Comparison of ENCODE assay signal across 20 cellular contexts in the genomic region with DNA sequence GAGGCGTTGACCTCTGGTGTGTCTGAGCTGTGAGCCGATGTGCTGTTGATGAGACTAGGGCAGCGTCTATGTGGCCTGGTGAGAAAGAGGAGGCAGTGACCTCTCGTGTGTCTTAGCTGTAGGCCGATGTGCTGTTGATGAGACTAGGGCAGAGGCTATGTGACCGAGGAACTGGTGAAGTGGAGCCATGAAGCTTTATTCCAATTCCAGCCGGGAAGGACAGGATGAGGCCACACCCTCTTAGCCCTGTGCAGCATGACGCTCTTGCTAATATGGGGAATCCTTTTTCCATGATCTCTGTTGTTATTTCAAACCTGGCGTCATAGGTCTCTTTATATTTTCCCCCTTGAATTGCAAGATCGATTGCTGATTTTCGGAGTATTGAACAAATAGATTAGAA.
"Had no signal": no experiment of that assay in that cellular context is flagged by ENCODE, and none has a peak within 500 bp of the region (broad histone marks: within the 10 kb centered on the region; RNA-seq: fewer than 3 reads in every experiment).

No MANE protein-coding gene starts in this region.

- H3K4me3 ChIP-seq: cardiac muscle cell, hepatocyte, lower lobe of right lung, upper lobe of right lung had no signal

- H3K4me1 ChIP-seq: upper lobe of right lung had no signal

- H3K4me1 Mint-ChIP-seq: activated B cell treated with CpG ODN at 0.5 μM for 24 hours; activated naive CD8-positive, alpha-beta T cell treated with anti-CD3 and anti-CD28 coated beads, Interleukin-2, amount 10 ng/mL, durations not matched to agents 7 days and 5 days had no signal

- H3K9me3 Mint-ChIP-seq: activated B cell treated with CpG ODN at 0.5 μM for 24 hours; activated CD4-positive, alpha-beta memory T cell treated with anti-CD3 and anti-CD28 coated beads for 36 hours; activated naive CD8-positive, alpha-beta T cell treated with anti-CD3 and anti-CD28 coated beads, Interleukin-2, amount 10 ng/mL, durations not matched to agents 7 days and 5 days; activated T-cell treated with anti-CD3 and anti-CD28 coated beads, Interleukin-2, amount 50 U/mL, for 24 hours; activated T-helper 2 cell treated with anti-CD3 and anti-CD28 coated beads, Interferon-gamma antibody, Interleukin-2, Interleukin-4, amounts not matched to agents 10 μg/mL and 5 μg/mL and 100 μg/mL, durations not matched to agents 14 hours and 24 hours and 36 hours; natural killer cell treated with Interleukin-12 subunit alpha and Interleukin-12 subunit beta and Interleukin-15 and Interleukin-18, amount 100 ng/mL, for 72 hours; T-helper 2 cell treated with Interferon-gamma antibody and Interleukin-4, amounts not matched to agents 5 μg/mL and 100 μg/mL, for 36 hours had no signal

- H3K4me3 Mint-ChIP-seq: activated B cell treated with CpG ODN at 0.5 μM for 24 hours; activated CD4-positive, alpha-beta memory T cell treated with anti-CD3 and anti-CD28 coated beads for 36 hours; activated naive CD8-positive, alpha-beta T cell treated with anti-CD3 and anti-CD28 coated beads, Interleukin-2, amount 10 ng/mL, durations not matched to agents 7 days and 5 days; activated T-cell treated with anti-CD3 and anti-CD28 coated beads, Interleukin-2, amount 50 U/mL, for 24 hours; natural killer cell treated with Interleukin-12 subunit alpha and Interleukin-12 subunit beta and Interleukin-15 and Interleukin-18, amount 100 ng/mL, for 72 hours; T-helper 2 cell treated with Interferon-gamma antibody and Interleukin-4, amounts not matched to agents 5 μg/mL and 100 μg/mL, for 36 hours had no signal

- H3K36me3 Mint-ChIP-seq: activated CD4-positive, alpha-beta memory T cell treated with anti-CD3 and anti-CD28 coated beads for 36 hours; activated naive CD8-positive, alpha-beta T cell treated with anti-CD3 and anti-CD28 coated beads, Interleukin-2, amount 10 ng/mL, durations not matched to agents 7 days and 5 days; natural killer cell treated with Interleukin-12 subunit alpha and Interleukin-12 subunit beta and Interleukin-15 and Interleukin-18, amount 100 ng/mL, for 72 hours had no signal

- H3K27me3 ChIP-seq: cardiac muscle cell, hepatocyte, upper lobe of right lung had no signal

- ATAC-seq: lower lobe of right lung; natural killer cell treated with Interleukin-12 subunit alpha and Interleukin-12 subunit beta and Interleukin-15 and Interleukin-18, amount 100 ng/mL, for 72 hours had no signal

- H3K36me3 ChIP-seq: cardiac muscle cell had no signal

- H3K27ac ChIP-seq: cardiac muscle cell, hepatocyte, lower lobe of right lung, upper lobe of right lung had no signal

- H3K27me3 Mint-ChIP-seq: activated CD4-positive, alpha-beta memory T cell treated with anti-CD3 and anti-CD28 coated beads for 36 hours; activated T-cell treated with anti-CD3 and anti-CD28 coated beads, Interleukin-2, amount 50 U/mL, for 24 hours had no signal

- H3K27ac Mint-ChIP-seq: activated B cell treated with CpG ODN at 0.5 μM for 24 hours; activated CD4-positive, alpha-beta memory T cell treated with anti-CD3 and anti-CD28 coated beads for 36 hours; activated naive CD8-positive, alpha-beta T cell treated with anti-CD3 and anti-CD28 coated beads, Interleukin-2, amount 10 ng/mL, durations not matched to agents 7 days and 5 days; activated T-cell treated with anti-CD3 and anti-CD28 coated beads, Interleukin-2, amount 50 U/mL, for 24 hours; activated T-helper 2 cell treated with anti-CD3 and anti-CD28 coated beads, Interferon-gamma antibody, Interleukin-2, Interleukin-4, amounts not matched to agents 10 μg/mL and 5 μg/mL and 100 μg/mL, durations not matched to agents 14 hours and 24 hours and 36 hours; natural killer cell treated with Interleukin-12 subunit alpha and Interleukin-12 subunit beta and Interleukin-15 and Interleukin-18, amount 100 ng/mL, for 72 hours; T-helper 2 cell treated with Interferon-gamma antibody and Interleukin-4, amounts not matched to agents 5 μg/mL and 100 μg/mL, for 36 hours had no signal

- DNase-seq: activated B cell treated with CpG ODN at 0.5 μM for 24 hours; activated CD4-positive, alpha-beta memory T cell treated with anti-CD3 and anti-CD28 coated beads for 36 hours; activated CD4-positive, alpha-beta T cell treated with anti-CD3 and anti-CD28 coated beads for 4 hours; activated naive CD4-positive, alpha-beta T cell treated with Interleukin-2 at 50 U/mL for 16 hours; activated naive CD8-positive, alpha-beta T cell treated with anti-CD3 and anti-CD28 coated beads, Interleukin-2, amount 10 ng/mL, durations not matched to agents 7 days and 5 days; activated T-cell treated with anti-CD3 and anti-CD28 coated beads, Interleukin-2, amount 50 U/mL, for 24 hours; amygdala; dermis blood vessel endothelial cell; effector memory CD4-positive, alpha-beta T cell; lower lobe of right lung; occipital lobe; small intestine; stimulated activated CD4-positive, alpha-beta T cell treated with anti-CD3 and anti-CD28 coated beads, Interleukin-15, amount 100 ng/mL, for 24 hours; stimulated activated CD4-positive, alpha-beta T cell treated with anti-CD3 and anti-CD28 coated beads, Interleukin-2, amount 100 ng/mL, for 48 hours; upper lobe of right lung had no signal

- H3K9me3 ChIP-seq: lower lobe of right lung, upper lobe of right lung had no signal
